ENCODE assay signal across 1 cellular context in genomic region chr14:69358233-69358963, GRCh38.
TF ChIP-seq lines count a peak whose summit lies in the region.

No MANE protein-coding gene starts in this region.

TF ChIP-seq in GM23338, 12 proteins besides CTCF, POLR2A, EP300 and RAD21 (continued from another document):
- TF ChIP-seq ZNF462 (CRISPR knock-in tag; IDR thresholded peaks at IDR 0.05) = no peak
- no peak for TF ChIP-seq EZH2phosphoT487 (IDR thresholded peaks at IDR 0.05; ENCODE audit: unreplicated experiment)
TF ChIP-seq in GM23338: peak in this region for 0.
